In the genomic region with DNA sequence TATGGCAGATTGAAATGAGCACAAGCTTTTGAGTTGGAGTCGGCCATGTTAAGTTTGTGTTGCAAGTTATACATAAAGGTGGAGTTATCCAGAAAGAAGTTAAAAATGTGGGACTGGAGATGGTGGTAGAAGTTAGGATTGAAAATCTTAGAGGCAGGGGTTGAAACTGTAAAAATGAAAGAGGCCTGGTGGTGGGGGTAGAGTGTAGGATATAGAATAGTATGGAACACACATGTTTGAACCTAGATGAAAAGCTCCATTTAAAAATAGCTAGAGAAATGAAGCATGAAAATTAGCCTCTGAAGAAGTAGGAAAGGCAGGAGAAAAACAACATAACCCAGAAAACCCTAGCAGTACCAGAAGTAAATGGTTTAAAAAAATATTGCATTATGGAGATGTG, we compare ENCODE assay signal across 11 cellular contexts.
DNase-seq lines count a peak whose midpoint lies in the region; ATAC-seq, FAIRE-seq and TF ChIP-seq lines count a peak whose summit lies in the region.
"Had no signal": no experiment of that assay in that cellular context is flagged by ENCODE, and none has a peak within 500 bp of the region (broad histone marks: within the 10 kb centered on the region; RNA-seq: fewer than 3 reads in every experiment).

No MANE protein-coding gene starts in this region.

- H3K36me3 ChIP-seq in OCI-LY7 (ENCODE audit: insufficient read depth, low read length), result no peaks in the 10 kb centered on the region

- peak in 1 of 2 experiments; percentile 29; a peak in 2 of 5 replicates for TF ChIP-seq RAD21 in A549 (conservative IDR thresholded peaks at IDR 0.05 in 1 of 2, IDR thresholded peaks at IDR 0.05 in 1 of 2)

- H3K4me3 ChIP-seq in A549 (no peak overlapping the region), OCI-LY7 (ENCODE audit: low read depth, low read length, poor library complexity, severe bottlenecking) (no peak overlapping the region)

- no peak overlapping the region for H3K27ac ChIP-seq in A549
- H3K27ac ChIP-seq in OCI-LY7 (ENCODE audit: low read depth, low read length, poor library complexity, severe bottlenecking), result no peak overlapping the region

- H3K27ac Mint-ChIP-seq in glutamatergic neuron (ENCODE audit: unreplicated experiment), result no peak overlapping the region
- H3K27ac Mint-ChIP-seq in naive thymus-derived CD8-positive, alpha-beta T cell, result no peak overlapping the region
- H3K27ac Mint-ChIP-seq: dendritic cell treated with granulocyte-macrophage colony-stimulating factor and Interleukin-4, amounts not matched to agents 40 ng/mL and 50 ng/mL, for 4 days had no signal

- H3K27me3 Mint-ChIP-seq in glutamatergic neuron (ENCODE audit: unreplicated experiment), result no peaks in the 10 kb centered on the region
- peaks cover 3 to 16% (median 9%) of the 10 kb centered on the region in 5 donors for H3K27me3 Mint-ChIP-seq in naive thymus-derived CD8-positive, alpha-beta T cell

- H3K4me1 ChIP-seq in A549 (no peaks in the 10 kb centered on the region), OCI-LY7 (ENCODE audit: insufficient read depth, low read length, poor library complexity, severe bottlenecking) (no peaks in the 10 kb centered on the region)

- no peaks in the 10 kb centered on the region for H3K36me3 Mint-ChIP-seq in glutamatergic neuron (ENCODE audit: unreplicated experiment)
- peaks cover 0 to 6% (median 0%) of the 10 kb centered on the region in 3 donors for H3K36me3 Mint-ChIP-seq in naive thymus-derived CD8-positive, alpha-beta T cell

- 19% methylated on average over 1 of the region's 1 CpG for WGBS in A549 (ENCODE audit: missing lambda C conversion rate)

- H2AFZ ChIP-seq in OCI-LY7 (ENCODE audit: low read length), result no peak overlapping the region

- H3K9me3 Mint-ChIP-seq in glutamatergic neuron (ENCODE audit: unreplicated experiment), result no peaks in the 10 kb centered on the region
- H3K9me3 Mint-ChIP-seq in naive thymus-derived CD8-positive, alpha-beta T cell, result peaks cover 0 to 5% (median 0%) of the 10 kb centered on the region in 9 donors
- H3K9me3 Mint-ChIP-seq: dendritic cell treated with granulocyte-macrophage colony-stimulating factor and Interleukin-4, amounts not matched to agents 40 ng/mL and 50 ng/mL, for 4 days had no signal

- no peak overlapping the region for H3K4me3 Mint-ChIP-seq in glutamatergic neuron (ENCODE audit: unreplicated experiment)
- no peak overlapping the region for H3K4me3 Mint-ChIP-seq in naive thymus-derived CD8-positive, alpha-beta T cell
- H3K4me3 Mint-ChIP-seq: dendritic cell treated with granulocyte-macrophage colony-stimulating factor and Interleukin-4, amounts not matched to agents 40 ng/mL and 50 ng/mL, for 4 days had no signal

- H3K9me3 ChIP-seq in A549, result no peaks in the 10 kb centered on the region
- no peaks in the 10 kb centered on the region for H3K9me3 ChIP-seq in OCI-LY7 (ENCODE audit: low read length)

- H3K9me2 ChIP-seq in OCI-LY7 (ENCODE audit: insufficient read depth, low read length), result no peaks in the 10 kb centered on the region

- no peak for TF ChIP-seq EP300 in A549 (IDR thresholded peaks at IDR 0.05)

- H3K4me2 ChIP-seq in A549 (no peak overlapping the region), OCI-LY7 (ENCODE audit: low read length) (no peak overlapping the region)

- BruUV-seq in OCI-LY7 (replicated peaks; lab: Mats Ljungman, UMichigan), result no TSS peak

- no peak for TF ChIP-seq CTCF in A549 (IDR thresholded peaks at IDR 0.05)
- TF ChIP-seq CTCF in GM13976 (IDR thresholded peaks at IDR 0.05; ENCODE audit: borderline replicate concordance, control extremely low read depth, extremely low read depth, insufficient read depth, missing control alignments), result no peak
- TF ChIP-seq CTCF in OCI-LY7 (conservative IDR thresholded peaks at IDR 0.05; ENCODE audit: low read length), result 0 out of 2 replicates have a peak, but pooled peaks have one; percentile 25
- peak; percentile 24 for TF ChIP-seq CTCF in glutamatergic neuron (IDR thresholded peaks at IDR 0.05; ENCODE audit: partially characterized antibody, unreplicated experiment)

- intact Hi-C loops in OCI-LY7 (cut with micrococcal nuclease; ENCODE audit: unreplicated experiment), result no loop called here

- CTCF ChIA-PET in A549 (lab: Yijun Ruan, JAX) (interaction anchor here (0.6 to 0.9 kb wide), 4 partner anchors 11 to 295 kb away, joined by 3 to 4 read pairs (median 4); no protein-coding TSS in a partner anchor), OCI-LY7 (lab: Charles Lee; ENCODE audit: unreplicated experiment) (no interaction called here)

- no peaks in the 10 kb centered on the region for H4K20me1 ChIP-seq in OCI-LY7 (ENCODE audit: insufficient read depth, low read length)

- FAIRE-seq in A549 (lab: Jason Lieb, UNC) (no peak), GM19239 (lab: Jason Lieb, UNC) (no peak)

- H3K79me2 ChIP-seq in OCI-LY7 (ENCODE audit: insufficient read depth, low read depth, low read length), result no peaks in the 10 kb centered on the region

- POLR2A ChIA-PET in A549 (lab: Yijun Ruan, JAX), result no interaction called here
- POLR2A ChIA-PET in OCI-LY7 (lab: Charles Lee), result interaction anchor here (0.6 kb wide), 1 partner anchor 417 kb away, joined by 6 read pairs; no protein-coding TSS in a partner anchor
- POLR2A ChIA-PET in naive thymus-derived CD8-positive, alpha-beta T cell (lab: Charles Lee), result no interaction called here

- no peak for TF ChIP-seq POLR2A in A549 (IDR thresholded peaks at IDR 0.05; ENCODE audit: low read length)

- DNase-seq in A549 (ENCODE audit: low read depth in 1 of 2, low spot score in 1 of 2) (peak; percentile 1 to 3), GM13976 (ENCODE audit: low spot score) (peak; percentile 22), OCI-LY7 (ENCODE audit: low spot score) (no peak), glutamatergic neuron (no peak), GM19239 (ENCODE audit: insufficient read length, low spot score) (no peak)
- DNase-seq in naive thymus-derived CD8-positive, alpha-beta T cell, result no peak
- DNase-seq: activated CD4-positive, CD25-positive, alpha-beta regulatory T cell treated with anti-CD3 and anti-CD28 coated beads, Interleukin-2, amount 50 U/mL, for 72 hours; NCI-H146 had no signal

- H3K4me1 Mint-ChIP-seq in glutamatergic neuron (ENCODE audit: low read depth, unreplicated experiment), result no peaks in the 10 kb centered on the region
- no peaks in the 10 kb centered on the region for H3K4me1 Mint-ChIP-seq in naive thymus-derived CD8-positive, alpha-beta T cell

- ATAC-seq in A549, result 0 out of 6 replicates have a peak, but pooled peaks of 1 of the 2 experiments have one; percentile 42
- ATAC-seq in GM19328 (IDR thresholded peaks at IDR 0.05; ENCODE audit: unreplicated experiment), result no peak
- no peak for ATAC-seq in naive thymus-derived CD8-positive, alpha-beta T cell
- no peak for ATAC-seq in HG03045 (IDR thresholded peaks at IDR 0.05; ENCODE audit: unreplicated experiment)

- in situ Hi-C loops in GM13976 (cut with MboI; ENCODE audit: low sequenced_read_pairs, unreplicated experiment), result loop anchor here (10.0 kb wide), 1 partner anchor 161 kb away; no protein-coding TSS in a partner anchor

TF ChIP-seq in A549, 52 proteins besides CTCF, POLR2A, EP300 and RAD21:
- TF ChIP-seq NR3C1 (IDR thresholded peaks at IDR 0.05), result no peak
- no peak for TF ChIP-seq SMC3 (IDR thresholded peaks at IDR 0.05)
- TF ChIP-seq CBX8 (IDR thresholded peaks at IDR 0.05), result no peak
- no peak for TF ChIP-seq TFCP2L1 (CRISPR knock-in tag; IDR thresholded peaks at IDR 0.05)
- no peak for TF ChIP-seq BCL3 (IDR thresholded peaks at IDR 0.05)
- no peak for TF ChIP-seq PHF8 (IDR thresholded peaks at IDR 0.05; ENCODE audit: borderline replicate concordance, low read depth)
- no peak for TF ChIP-seq CHD4 (IDR thresholded peaks at IDR 0.05; ENCODE audit: borderline replicate concordance)
- TF ChIP-seq CHD2 (IDR thresholded peaks at IDR 0.05; ENCODE audit: low read length, partially characterized antibody), result no peak

Comparison
In these comparisons a context has a peak if more than half of its experiments do, and no peak if none do; other contexts are left out.
1. DNase-seq: peak in A549 (2 of 2) and GM13976 (single experiment); none in OCI-LY7 (single experiment), glutamatergic neuron (single experiment), naive thymus-derived CD8-positive, alpha-beta T cell (0 of 10) and GM19239 (single experiment).
2. CTCF ChIP-seq: peak in OCI-LY7 (single experiment) and glutamatergic neuron (single experiment); none in A549 (single experiment) and GM13976 (single experiment).